In genomic region chr17:50830298-50830697, GRCh38 we compare ENCODE assay signal across 1 cellular context.
TF ChIP-seq lines count a peak whose summit lies in the region.

No MANE protein-coding gene starts in this region.

TF ChIP-seq in IMR-90, 13 proteins besides CTCF, POLR2A, EP300 and RAD21:
- TF ChIP-seq USF2 (IDR thresholded peaks at IDR 0.05; ENCODE audit: low read depth, low read length): no peak
